15 cellular contexts compared by ENCODE assay signal in the genomic region with DNA sequence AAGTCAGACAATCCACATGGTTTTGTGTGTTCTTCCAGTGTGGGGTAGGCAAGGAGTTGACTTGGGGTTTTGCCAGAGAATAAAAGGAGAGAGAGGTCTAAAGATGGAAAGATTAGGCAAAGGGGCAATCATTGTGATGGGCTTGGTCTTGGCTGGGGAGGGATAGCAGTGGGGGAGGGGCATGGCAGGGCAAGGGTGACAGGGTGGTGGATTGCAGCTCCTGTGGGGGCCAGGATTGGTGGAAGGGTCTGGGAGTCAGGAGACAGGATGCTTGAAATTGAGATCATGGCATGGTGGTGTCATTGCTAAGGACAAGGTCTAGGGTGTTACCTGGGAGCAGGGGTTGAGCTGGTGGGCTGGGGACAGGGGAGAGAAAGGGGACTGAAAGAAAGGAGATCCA.
"Had no signal": no experiment of that assay in that cellular context is flagged by ENCODE, and none has a peak within 500 bp of the region (broad histone marks: within the 10 kb centered on the region; RNA-seq: fewer than 3 reads in every experiment).

No MANE protein-coding gene starts in this region.

- H3K36me3 ChIP-seq: gastroesophageal sphincter, left ventricle myocardium inferior, suprapubic skin, transverse colon had no signal

- H3K9me3 ChIP-seq: suprapubic skin, transverse colon had no signal

- H3K27me3 ChIP-seq: dorsolateral prefrontal cortex, gastroesophageal sphincter, suprapubic skin, transverse colon had no signal

- H3K4me3 ChIP-seq: dorsolateral prefrontal cortex, gastroesophageal sphincter, left ventricle myocardium inferior, suprapubic skin, transverse colon had no signal

- H3K4me1 ChIP-seq: suprapubic skin, transverse colon had no signal

- DNase-seq: caudate nucleus; cortex of kidney; dorsolateral prefrontal cortex; effector memory CD4-positive, alpha-beta T cell; foreskin fibroblast; immature natural killer cell; kidney; left cardiac atrium; left ventricle myocardium inferior; naive thymus-derived CD4-positive, alpha-beta T cell; nephron progenitor cell; stimulated activated naive CD4-positive, alpha-beta T cell treated with Interleukin-2 at 50 U/mL for 16 hours; transverse colon had no signal

- H3K27ac ChIP-seq: dorsolateral prefrontal cortex, gastroesophageal sphincter, left ventricle myocardium inferior, suprapubic skin, transverse colon had no signal
